In the genomic region with DNA sequence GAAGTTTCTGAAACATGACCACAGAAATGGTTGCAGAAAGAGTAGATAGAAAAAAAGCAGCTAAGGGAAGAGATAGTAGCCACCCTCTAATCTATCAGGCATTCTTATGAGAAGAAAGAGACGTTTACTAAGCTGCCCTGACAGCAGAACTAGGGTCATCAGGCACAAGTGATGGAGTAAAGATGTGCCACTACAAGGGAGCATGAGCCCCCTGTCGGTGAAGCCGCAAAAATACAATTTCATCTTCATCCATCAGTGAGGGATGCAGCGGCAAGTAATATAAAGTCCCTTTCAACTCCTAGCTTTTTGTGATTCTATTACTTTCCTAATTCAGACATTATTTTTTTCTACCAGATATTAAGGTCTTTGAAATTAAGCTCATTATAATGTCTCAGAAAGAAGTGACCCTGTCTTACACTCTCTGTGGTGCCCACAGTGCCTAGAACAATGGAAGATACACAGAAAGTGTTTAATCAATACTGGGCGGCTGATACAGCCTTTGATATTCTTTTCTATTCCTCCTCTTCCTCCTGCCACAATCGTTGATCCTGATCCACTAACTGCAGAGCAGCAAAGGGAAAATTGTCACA, we compare ENCODE assay signal across 8 cellular contexts.
DNase-seq lines count a peak whose midpoint lies in the region; ATAC-seq and TF ChIP-seq lines count a peak whose summit lies in the region.

No MANE protein-coding gene starts in this region.

- no peak for ATAC-seq in activated CD8-positive, alpha-beta T cell treated with anti-CD3 and anti-CD28 coated beads for 36 hours
- ATAC-seq in HG03095 (IDR thresholded peaks at IDR 0.05; ENCODE audit: unreplicated experiment) = no peak
- ATAC-seq in HG02884 (IDR thresholded peaks at IDR 0.05; ENCODE audit: unreplicated experiment) = no peak

- POLR2A ChIA-PET in activated CD8-positive, alpha-beta T cell treated with anti-CD3 and anti-CD28 coated beads for 36 hours (lab: Charles Lee) = no interaction called here

- no peak overlapping the region for H3K27ac Mint-ChIP-seq in HFFc6
- H3K27ac Mint-ChIP-seq in activated CD8-positive, alpha-beta T cell treated with anti-CD3 and anti-CD28 coated beads for 36 hours = no peak overlapping the region

- CTCF ChIA-PET in activated CD8-positive, alpha-beta T cell treated with anti-CD3 and anti-CD28 coated beads for 36 hours (lab: Charles Lee) = interaction anchor here (0.8 kb wide), 1 partner anchor 10 kb away, joined by 3 read pairs; no protein-coding TSS in a partner anchor

- H3K4me1 Mint-ChIP-seq in HFFc6 (ENCODE audit: low read depth) = peaks cover 12% of the 10 kb centered on the region
- no peaks in the 10 kb centered on the region for H3K4me1 Mint-ChIP-seq in activated CD8-positive, alpha-beta T cell treated with anti-CD3 and anti-CD28 coated beads for 36 hours (ENCODE audit: low read depth)

- DNase-seq in EH (ENCODE audit: low read depth) (peak; percentile 27), HFFc6 (no peak), medulla oblongata (ENCODE audit: extremely low spot score) (peak; percentile 41), GM19240 (ENCODE audit: insufficient read length, low spot score) (no peak), kidney glomerular epithelial cell (lab: John Stamatoyannopoulos, UW) (no peak)
- DNase-seq in activated CD8-positive, alpha-beta T cell treated with anti-CD3 and anti-CD28 coated beads for 36 hours = peak; percentile 14

- intact Hi-C loops in activated CD8-positive, alpha-beta T cell treated with anti-CD3 and anti-CD28 coated beads for 36 hours (cut with micrococcal nuclease) = no loop called here

- no peaks in the 10 kb centered on the region for H3K36me3 Mint-ChIP-seq in HFFc6 (ENCODE audit: low read depth)
- no peaks in the 10 kb centered on the region for H3K36me3 Mint-ChIP-seq in activated CD8-positive, alpha-beta T cell treated with anti-CD3 and anti-CD28 coated beads for 36 hours (ENCODE audit: low read depth)

- no peak overlapping the region for H3K4me3 Mint-ChIP-seq in HFFc6
- H3K4me3 Mint-ChIP-seq in activated CD8-positive, alpha-beta T cell treated with anti-CD3 and anti-CD28 coated beads for 36 hours = no peak overlapping the region

- H3K27me3 Mint-ChIP-seq in HFFc6 (ENCODE audit: insufficient read depth) = peaks cover 3% of the 10 kb centered on the region; the same call in 1 of the 2 replicates
- peaks cover 3% of the 10 kb centered on the region for H3K27me3 Mint-ChIP-seq in activated CD8-positive, alpha-beta T cell treated with anti-CD3 and anti-CD28 coated beads for 36 hours

- TF ChIP-seq CTCF in HFFc6 (IDR thresholded peaks at IDR 0.05) = peak; percentile 78
- TF ChIP-seq CTCF in activated CD8-positive, alpha-beta T cell treated with anti-CD3 and anti-CD28 coated beads for 36 hours (IDR thresholded peaks at IDR 0.05) = peak; percentile 57

- no peaks in the 10 kb centered on the region for H3K9me3 Mint-ChIP-seq in HFFc6
- no peaks in the 10 kb centered on the region for H3K9me3 Mint-ChIP-seq in activated CD8-positive, alpha-beta T cell treated with anti-CD3 and anti-CD28 coated beads for 36 hours

Comparison
In these comparisons a context has a peak if more than half of its experiments do, and no peak if none do; other contexts are left out.
1. DNase-seq: peak in EH (single experiment), activated CD8-positive, alpha-beta T cell treated with anti-CD3 and anti-CD28 coated beads for 36 hours (single experiment) and medulla oblongata (single experiment); none in HFFc6 (single experiment), GM19240 (single experiment) and kidney glomerular epithelial cell (single experiment).